ENCODE assay signal across 8 cellular contexts in the genomic region with DNA sequence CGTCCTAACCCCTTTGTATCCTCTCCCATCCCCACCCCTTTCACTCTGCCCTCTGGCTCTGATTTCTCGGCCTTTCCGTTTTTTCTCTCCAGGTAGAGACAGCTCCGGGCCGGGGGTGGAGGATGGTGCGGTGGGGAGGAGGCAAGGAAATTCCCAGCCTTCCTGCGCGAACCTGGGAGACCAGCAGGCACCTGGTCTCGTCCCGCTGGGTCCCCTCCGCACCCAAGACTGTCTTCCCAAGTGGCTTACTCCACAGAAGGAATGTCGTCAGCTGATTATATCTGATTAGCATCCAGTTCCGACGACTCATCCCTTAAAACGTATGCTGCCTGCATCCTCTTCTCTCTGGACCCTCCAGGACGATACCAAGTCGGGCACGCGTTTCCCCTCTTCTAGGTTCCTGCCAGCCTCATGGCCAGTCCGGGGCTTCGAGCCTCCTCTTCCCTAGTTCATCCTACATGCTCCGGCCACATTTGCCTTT. TPM values are rescaled to one million over a fixed set of nuclear protein-coding genes. Genes with fewer than 3 reads are reported as not detected.
DNase-seq lines count a peak whose midpoint lies in the region; ATAC-seq and TF ChIP-seq lines count a peak whose summit lies in the region.

No MANE protein-coding gene starts in this region.

- H3K4me1 Mint-ChIP-seq in CD4-positive, alpha-beta T cell (ENCODE audit: low read depth): peaks cover 15% of the 10 kb centered on the region
- peaks cover 13% of the 10 kb centered on the region for H3K4me1 Mint-ChIP-seq in central memory CD8-positive, alpha-beta T cell

- H4K91ac ChIP-seq in IMR-90 (ENCODE audit: insufficient read depth, low read depth, low read length): peak overlapping the region; percentile 90
- H4K91ac ChIP-seq in mesenchymal stem cell (ENCODE audit: low read length): peak overlapping the region; percentile 25

- no peak overlapping the region for H3K27ac ChIP-seq in CD4-positive, alpha-beta T cell (ENCODE audit: low read depth, low read length)
- H3K27ac ChIP-seq in IMR-90 (ENCODE audit: insufficient read depth, low read length) (peak overlapping the region; percentile 93), mesenchymal stem cell (ENCODE audit: low read length, poor library complexity, severe bottlenecking) (peak overlapping the region; percentile 88)

- no peak for TF ChIP-seq CTCF in CD4-positive, alpha-beta T cell (IDR thresholded peaks at IDR 0.05)
- no peak for TF ChIP-seq CTCF in IMR-90 (conservative IDR thresholded peaks at IDR 0.05; ENCODE audit: low read depth, low read length)

- peaks cover 62% of the 10 kb centered on the region for H3K27me3 Mint-ChIP-seq in CD4-positive, alpha-beta T cell
- H3K27me3 Mint-ChIP-seq in central memory CD8-positive, alpha-beta T cell: peaks cover 36% of the 10 kb centered on the region

- WGBS in IMR-90 (ENCODE audit: extremely low coverage in 2 of 2, insufficient read length in 1 of 2), 2 experiments: 10% methylated on average over 4 of the region's 22 CpGs; no CpG with 5 or more reads in 1 of the 2 experiments
- 16% methylated on average over 20 of the region's 22 CpGs for WGBS in mesenchymal stem cell

- no peaks in the 10 kb centered on the region for H3K9me1 ChIP-seq in IMR-90 (ENCODE audit: insufficient read depth, low read length)

- H3K4me3 ChIP-seq in IMR-90 (ENCODE audit: insufficient read depth, low read depth, low read length) (peak overlapping the region; percentile 61), mesenchymal stem cell (ENCODE audit: insufficient read depth in 1 of 2, low read depth in 1 of 2, low read length in 2 of 2) (peak overlapping the region; percentile 54 to 85)

- peak overlapping the region; percentile 96 for H3K4ac ChIP-seq in IMR-90 (ENCODE audit: low read depth, low read length)
- H3K4ac ChIP-seq in mesenchymal stem cell (ENCODE audit: low read depth in 1 of 2, low read length in 2 of 2): peak overlapping the region in 1 of 2 experiments; percentile 78

- peaks cover 17% of the 10 kb centered on the region for H3K4me1 ChIP-seq in IMR-90 (ENCODE audit: control insufficient read depth, insufficient read depth, low read length)
- H3K4me1 ChIP-seq in mesenchymal stem cell (ENCODE audit: control insufficient read depth, insufficient read depth, low read depth, low read length): peaks cover 30% of the 10 kb centered on the region

- no peak for ATAC-seq in CD4-positive, alpha-beta T cell (ENCODE audit: poor library complexity)
- ATAC-seq in IMR-90 (ENCODE audit: low read depth): peak; percentile 0; the same call in 1 of the 2 replicates
- ATAC-seq in central memory CD8-positive, alpha-beta T cell (replicated peaks; ENCODE audit: extremely low read depth, poor library complexity, severe bottlenecking): no peak
- no peak for ATAC-seq in GM19452 (IDR thresholded peaks at IDR 0.05; ENCODE audit: unreplicated experiment)

- H3K4me3 Mint-ChIP-seq in CD4-positive, alpha-beta T cell: peak overlapping the region; percentile 77
- H3K4me3 Mint-ChIP-seq in central memory CD8-positive, alpha-beta T cell: peak overlapping the region; percentile 79

- H2AK5ac ChIP-seq in IMR-90 (ENCODE audit: low read depth, low read length): peak overlapping the region; percentile 41
- H2AK5ac ChIP-seq in mesenchymal stem cell (ENCODE audit: low read length, severe bottlenecking): no peak overlapping the region

- H3K9me3 ChIP-seq in CD4-positive, alpha-beta T cell (ENCODE audit: control insufficient read depth, low read length): no peaks in the 10 kb centered on the region
- H3K9me3 ChIP-seq in IMR-90 (ENCODE audit: control insufficient read depth, insufficient read depth, low read length) (no peaks in the 10 kb centered on the region), mesenchymal stem cell (ENCODE audit: control insufficient read depth, low read length) (no peaks in the 10 kb centered on the region)

- TF ChIP-seq POLR2A in IMR-90 (IDR thresholded peaks at IDR 0.05; ENCODE audit: low read depth, low read length): no peak; the same call in 1 of the 2 replicates

- peak overlapping the region in 1 of 2 experiments; percentile 29 for H2BK12ac ChIP-seq in mesenchymal stem cell (ENCODE audit: low read length in 2 of 2)

- in situ Hi-C loops in IMR-90 (cut with MboI; ENCODE audit: low sequenced_read_pairs): no loop called here

- peak overlapping the region; percentile 47 for H3K18ac ChIP-seq in IMR-90 (ENCODE audit: low read depth, low read length)
- H3K18ac ChIP-seq in mesenchymal stem cell (ENCODE audit: low read depth in 1 of 2, low read length in 2 of 2): peak overlapping the region; percentile 46 to 55

- H3K79me1 ChIP-seq in IMR-90 (ENCODE audit: low read depth in 1 of 2, low read length in 2 of 2): peaks cover 0 to 10% of the 10 kb centered on the region in 2 experiments; a peak in 2 of 4 replicates
- H3K79me1 ChIP-seq in mesenchymal stem cell (replicated peaks; ENCODE audit: low read length, poor library complexity, severe bottlenecking): peaks cover 8% of the 10 kb centered on the region

- H2BK120ac ChIP-seq in IMR-90 (ENCODE audit: low read depth, low read length) (peak overlapping the region; percentile 76), mesenchymal stem cell (ENCODE audit: low read depth, low read length) (no peak overlapping the region)

- H3K36me3 Mint-ChIP-seq in CD4-positive, alpha-beta T cell (ENCODE audit: low read depth): no peaks in the 10 kb centered on the region
- H3K36me3 Mint-ChIP-seq in central memory CD8-positive, alpha-beta T cell (ENCODE audit: insufficient read depth): no peaks in the 10 kb centered on the region

- H4K5ac ChIP-seq in IMR-90 (ENCODE audit: low read depth, low read length): peak overlapping the region; percentile 72

- POLR2A ChIA-PET in CD4-positive, alpha-beta T cell (lab: Charles Lee): no interaction called here
- POLR2A ChIA-PET in IMR-90 (lab: Charles Lee; ENCODE audit: unreplicated experiment): interaction anchor here (1.0 kb wide), 1 partner anchor 43 kb away, joined by 3 read pairs; no protein-coding TSS in a partner anchor

- peak overlapping the region; percentile 97 for H2BK5ac ChIP-seq in IMR-90 (ENCODE audit: low read depth, low read length, poor library complexity, severe bottlenecking)
- peak overlapping the region; percentile 77 for H2BK5ac ChIP-seq in mesenchymal stem cell (ENCODE audit: low read depth, low read length, poor library complexity, severe bottlenecking)

- H3K27ac Mint-ChIP-seq in CD4-positive, alpha-beta T cell: no peak overlapping the region
- no peak overlapping the region for H3K27ac Mint-ChIP-seq in central memory CD8-positive, alpha-beta T cell (ENCODE audit: low read depth)

- H3K23ac ChIP-seq in IMR-90 (ENCODE audit: low read depth, low read length) (peak overlapping the region; percentile 68), mesenchymal stem cell (ENCODE audit: low read length in 2 of 2) (peak overlapping the region in 1 of 2 experiments; percentile 24)

- H4K20me1 ChIP-seq in IMR-90 (ENCODE audit: insufficient read depth, low read length): no peaks in the 10 kb centered on the region

- intact Hi-C loops in CD4-positive, alpha-beta T cell (cut with DNase I, micrococcal nuclease): no loop called here
- intact Hi-C loops in IMR-90 (cut with micrococcal nuclease): loop anchor here (1.0 to 2.0 kb wide), 4 partner anchors 25 to 102 kb away; a partner anchor contains a TSS

- peak overlapping the region; percentile 39 for H2BK20ac ChIP-seq in IMR-90 (ENCODE audit: low read depth, low read length)

- H3K14ac ChIP-seq in IMR-90 (replicated peaks; ENCODE audit: low read depth, low read length) (peak overlapping the region; percentile 91), mesenchymal stem cell (ENCODE audit: low read length in 2 of 2) (peak overlapping the region in 1 of 2 experiments; percentile 23)

- peaks cover 2% of the 10 kb centered on the region for H3K36me3 ChIP-seq in IMR-90 (ENCODE audit: control insufficient read depth, insufficient read depth, low read length)
- H3K36me3 ChIP-seq in mesenchymal stem cell (ENCODE audit: control insufficient read depth in 1 of 2, insufficient read depth in 2 of 2, low read depth in 1 of 2, low read length in 2 of 2): peaks cover 5 to 34% of the 10 kb centered on the region in 2 experiments

- DNase-seq in CD4-positive, alpha-beta T cell: no peak
- peak; percentile 47 for DNase-seq in IMR-90
- no peak for DNase-seq in central memory CD8-positive, alpha-beta T cell (ENCODE audit: low spot score in 2 of 2)
- peak; percentile 50 for DNase-seq in mesenchymal stem cell
- no peak for DNase-seq in inferior parietal cortex (ENCODE audit: extremely low spot score)
- DNase-seq in GM19240 (ENCODE audit: insufficient read length, low spot score): no peak
- DNase-seq in NCI-H2029 (lab: John Stamatoyannopoulos, UW): no peak

- TF ChIP-seq RAD21 in IMR-90 (IDR thresholded peaks at IDR 0.05; ENCODE audit: low read length): no peak

- H3K56ac ChIP-seq in IMR-90 (ENCODE audit: extremely low read depth, insufficient read depth, low read length): peak overlapping the region; percentile 82

- no TSS peak for BruUV-seq in IMR-90 (replicated peaks; lab: Mats Ljungman, UMichigan)

- H3K4me2 ChIP-seq in IMR-90 (ENCODE audit: low read depth, low read length) (peak overlapping the region; percentile 88), mesenchymal stem cell (ENCODE audit: low read length, poor library complexity, severe bottlenecking) (peak overlapping the region; percentile 98)

- H2BK15ac ChIP-seq in IMR-90 (ENCODE audit: low read depth, low read length): peak overlapping the region; percentile 12; the same call in 2 of the 3 replicates
- peak overlapping the region; percentile 60 for H2BK15ac ChIP-seq in mesenchymal stem cell (ENCODE audit: low read depth, poor library complexity, severe bottlenecking)

- dilution Hi-C loops in IMR-90 (cut with HindIII; ENCODE audit: low sequenced_read_pairs, unreplicated experiment): no loop called here

- H3K9ac ChIP-seq in IMR-90 (ENCODE audit: low read depth, low read length): peak overlapping the region; percentile 79
- H3K9ac ChIP-seq in mesenchymal stem cell (ENCODE audit: low read length): peak overlapping the region; percentile 91

- H2AK9ac ChIP-seq in IMR-90 (replicated peaks; ENCODE audit: low read depth, low read length, poor library complexity): peak overlapping the region; percentile 85

- H2AFZ ChIP-seq in IMR-90 (replicated peaks; ENCODE audit: low read length, poor library complexity) (peak overlapping the region; percentile 95), mesenchymal stem cell (ENCODE audit: low read depth, low read length) (peak overlapping the region; percentile 72)

- H4K8ac ChIP-seq in IMR-90 (ENCODE audit: low read depth in 2 of 2, low read length in 2 of 2): peak overlapping the region; percentile 92 to 93
- H4K8ac ChIP-seq in mesenchymal stem cell (ENCODE audit: low read length): peak overlapping the region; percentile 82

- peaks cover 34% of the 10 kb centered on the region for H3K27me3 ChIP-seq in CD4-positive, alpha-beta T cell (ENCODE audit: control insufficient read depth, insufficient read depth, low read length)
- H3K27me3 ChIP-seq in IMR-90 (ENCODE audit: control insufficient read depth, insufficient read depth, low read length) (no peaks in the 10 kb centered on the region), mesenchymal stem cell (ENCODE audit: control insufficient read depth in 1 of 2, insufficient read depth in 1 of 2, low read length in 2 of 2) (no peaks in the 10 kb centered on the region)

- H3K9me3 Mint-ChIP-seq in CD4-positive, alpha-beta T cell: no peaks in the 10 kb centered on the region
- H3K9me3 Mint-ChIP-seq in central memory CD8-positive, alpha-beta T cell: no peaks in the 10 kb centered on the region

- CTCF ChIA-PET in CD4-positive, alpha-beta T cell (lab: Charles Lee): interaction anchor here (1.2 kb wide), 1 partner anchor 42 kb away, joined by 3 read pairs; a partner anchor contains a TSS
- CTCF ChIA-PET in IMR-90 (lab: Yijun Ruan, JAX): interaction anchor here (1.3 kb wide), 1 partner anchor 30 kb away, joined by 3 read pairs; no protein-coding TSS in a partner anchor

RNA-seq across cellular contexts. Expression of a gene that starts 42.2 kb away (rescaled TPM):
- 10 to 100 TPM; 21.2 to 24.6 TPM for total RNA-seq in CD4-positive, alpha-beta T cell
- 23.1 and 23.8 TPM in 2 replicates for total RNA-seq in IMR-90 (2012; rRNA removed)
- 15.3 and 18.9 TPM in 2 replicates for polyA plus RNA-seq in IMR-90 (2012; rRNA removed)
- 1.9 and 2.2 TPM in 2 replicates for polyA plus RNA-seq in IMR-90 (2012; cell fraction: cytosol; rRNA removed)
- polyA plus RNA-seq in IMR-90 (2012; cell fraction: nucleus; rRNA removed; ENCODE audit: low replicate concordance): 14.5 and 102 TPM in 2 replicates
- 25.3 TPM for polyA plus RNA-seq in mesenchymal stem cell (2013, experiment 1 of 2)
- polyA plus RNA-seq in mesenchymal stem cell (2013, experiment 2 of 2): 24.3 TPM

Comparison
In these comparisons a context has a peak if more than half of its experiments do, and no peak if none do; other contexts are left out.
1. DNase-seq: peak in IMR-90 (single experiment) and mesenchymal stem cell (single experiment); none in CD4-positive, alpha-beta T cell (0 of 10), central memory CD8-positive, alpha-beta T cell (0 of 2), inferior parietal cortex (single experiment), GM19240 (single experiment) and NCI-H2029 (single experiment).